Comparison of ENCODE assay signal across 1 cellular context in genomic region chr11:67054851-67055523, GRCh38.
TF ChIP-seq lines count a peak whose summit lies in the region.

No MANE protein-coding gene starts in this region.

TF ChIP-seq in GM12878, 131 proteins besides CTCF, POLR2A, EP300 and RAD21:
- no peak for TF ChIP-seq SKIL (IDR thresholded peaks at IDR 0.05; ENCODE audit: low read depth, poor library complexity, severe bottlenecking)
- TF ChIP-seq KAT2A (conservative IDR thresholded peaks at IDR 0.05; ENCODE audit: control insufficient read depth, low read depth, low read length) = no peak
- TF ChIP-seq EZH2 (IDR thresholded peaks at IDR 0.05; ENCODE audit: borderline replicate concordance, control insufficient read depth, low read depth, low read length) = no peak
- no peak for TF ChIP-seq ZNF217 (IDR thresholded peaks at IDR 0.05)
- no peak for TF ChIP-seq STAT1 (conservative IDR thresholded peaks at IDR 0.05)
- TF ChIP-seq JUNB (IDR thresholded peaks at IDR 0.05) = no peak
